Comparison of ENCODE assay signal across 8 cellular contexts in genomic region chr13:43057653-43058317, GRCh38. TPM values are rescaled to one million over a fixed set of nuclear protein-coding genes. Genes with fewer than 3 reads are reported as not detected.
DNase-seq lines count a peak whose midpoint lies in the region; ATAC-seq and TF ChIP-seq lines count a peak whose summit lies in the region.

No MANE protein-coding gene starts in this region.

- peak overlapping the region; percentile 48 for H3K4me2 ChIP-seq in DOHH2 (ENCODE audit: low read length)

- H4K20me1 ChIP-seq in DOHH2 (ENCODE audit: control insufficient read depth, insufficient read depth, low read depth, low read length) = 0 out of 2 replicates have a peak, but pooled peaks cover 7% of the 10 kb centered on the region

- peaks cover 6% of the 10 kb centered on the region for H3K9me3 Mint-ChIP-seq in activated CD4-positive, alpha-beta memory T cell treated with anti-CD3 and anti-CD28 coated beads, Interleukin-2, amount 10 ng/mL, durations not matched to agents 7 days and 5 days

- no peaks in the 10 kb centered on the region for H3K27me3 ChIP-seq in DOHH2 (ENCODE audit: control insufficient read depth, low read length)
- H3K27me3 ChIP-seq in iPS-20b (ENCODE audit: insufficient read depth, low read length) = peaks cover 25% of the 10 kb centered on the region; the same call in 1 of the 2 replicates
- no peaks in the 10 kb centered on the region for H3K27me3 ChIP-seq in esophagus muscularis mucosa

- peaks cover 51% of the 10 kb centered on the region for H3K4me1 ChIP-seq in DOHH2 (ENCODE audit: control insufficient read depth, low read length)
- peaks cover 37% of the 10 kb centered on the region; the same call in 1 of the 2 replicates for H3K4me1 ChIP-seq in iPS-20b (ENCODE audit: insufficient read depth, low read length)
- peaks cover 35 to 49% (median 40%) of the 10 kb centered on the region in 4 donors for H3K4me1 ChIP-seq in esophagus muscularis mucosa

- POLR2A ChIA-PET in activated CD4-positive, alpha-beta memory T cell treated with anti-CD3 and anti-CD28 coated beads, Interleukin-2, amount 10 ng/mL, durations not matched to agents 7 days and 5 days (lab: Charles Lee) = interaction anchor here (1.1 to 2.9 kb wide), 3 partner anchors 18 to 65 kb away, joined by 3 to 14 read pairs (median 4); partner anchors contain the start of genes DNAJC15 and EPSTI1

- intact Hi-C loops in esophagus muscularis mucosa (cut with DNase I) = no loop called here

- peak overlapping the region; percentile 75 for H3K27ac Mint-ChIP-seq in activated CD4-positive, alpha-beta memory T cell treated with anti-CD3 and anti-CD28 coated beads, Interleukin-2, amount 10 ng/mL, durations not matched to agents 7 days and 5 days

- WGBS in esophagus muscularis mucosa = 84% methylated on average over 3 of the region's 3 CpGs

- TF ChIP-seq POLR2A in esophagus muscularis mucosa (IDR thresholded peaks at IDR 0.05; ENCODE audit: low read depth) = no peak

- H3K27ac ChIP-seq in DOHH2 (ENCODE audit: low read depth, low read length) (no peak overlapping the region), iPS-20b (ENCODE audit: low read length) (no peak overlapping the region), esophagus muscularis mucosa (replicated peaks in 1 of 4) (no peak overlapping the region)

- TF ChIP-seq CTCF in DOHH2 (IDR thresholded peaks at IDR 0.05; ENCODE audit: low read depth, low read length, poor library complexity, severe bottlenecking) (no peak), esophagus muscularis mucosa (IDR thresholded peaks at IDR 0.05) (no peak)

- peaks cover 26% of the 10 kb centered on the region for H3K36me3 Mint-ChIP-seq in activated CD4-positive, alpha-beta memory T cell treated with anti-CD3 and anti-CD28 coated beads, Interleukin-2, amount 10 ng/mL, durations not matched to agents 7 days and 5 days (ENCODE audit: low read depth)

- no peak for DNase-seq in activated CD4-positive, alpha-beta memory T cell treated with anti-CD3 and anti-CD28 coated beads, Interleukin-2, amount 10 ng/mL, durations not matched to agents 7 days and 5 days
- DNase-seq in NOMO-1 (lab: John Stamatoyannopoulos, UW; ENCODE audit: unreplicated experiment in 2 of 2) (no peak), esophagus muscularis mucosa (ENCODE audit: extremely low spot score) (no peak), COLO829 (ENCODE audit: low spot score) (no peak)

- H3K4me3 ChIP-seq in DOHH2 (ENCODE audit: low read length) (peak overlapping the region; percentile 20; the same call in 1 of the 2 replicates), iPS-20b (ENCODE audit: low read length) (peak overlapping the region; percentile 32; the same call in 1 of the 2 replicates), esophagus muscularis mucosa (no peak overlapping the region)

- peak; percentile 55 for ATAC-seq in HG03354 (IDR thresholded peaks at IDR 0.05; ENCODE audit: poor library complexity, severe bottlenecking, unreplicated experiment)
- ATAC-seq in HG02588 (IDR thresholded peaks at IDR 0.05; ENCODE audit: unreplicated experiment) = no peak

- H3F3A ChIP-seq in DOHH2 (ENCODE audit: control insufficient read depth, insufficient read depth) = no peaks in the 10 kb centered on the region

- no peak for TF ChIP-seq EP300 in esophagus muscularis mucosa (IDR thresholded peaks at IDR 0.05)

- no peak overlapping the region for H3K9ac ChIP-seq in iPS-20b (ENCODE audit: low read depth, low read length)

- CTCF ChIA-PET in activated CD4-positive, alpha-beta memory T cell treated with anti-CD3 and anti-CD28 coated beads, Interleukin-2, amount 10 ng/mL, durations not matched to agents 7 days and 5 days (lab: Charles Lee) = interaction anchor here (0.5 to 1.4 kb wide), 2 partner anchors 65 to 112 kb away, joined by 3 to 4 read pairs; no protein-coding TSS in a partner anchor

- H3K9me3 ChIP-seq in DOHH2 (ENCODE audit: control insufficient read depth, insufficient read depth, low read length) (0 out of 2 replicates have a peak, but pooled peaks cover 3% of the 10 kb centered on the region), iPS-20b (ENCODE audit: insufficient read depth, low read depth, low read length) (no peaks in the 10 kb centered on the region), esophagus muscularis mucosa (no peaks in the 10 kb centered on the region)

- H3K9me2 ChIP-seq in DOHH2 (replicated peaks; ENCODE audit: control insufficient read depth, low read length) = no peaks in the 10 kb centered on the region

- peak overlapping the region; percentile 8 for H3K4me3 Mint-ChIP-seq in activated CD4-positive, alpha-beta memory T cell treated with anti-CD3 and anti-CD28 coated beads, Interleukin-2, amount 10 ng/mL, durations not matched to agents 7 days and 5 days

- peaks cover 44% of the 10 kb centered on the region for H3K4me1 Mint-ChIP-seq in activated CD4-positive, alpha-beta memory T cell treated with anti-CD3 and anti-CD28 coated beads, Interleukin-2, amount 10 ng/mL, durations not matched to agents 7 days and 5 days

- H3K27me3 Mint-ChIP-seq in activated CD4-positive, alpha-beta memory T cell treated with anti-CD3 and anti-CD28 coated beads, Interleukin-2, amount 10 ng/mL, durations not matched to agents 7 days and 5 days = no peaks in the 10 kb centered on the region

- H3K36me3 ChIP-seq in DOHH2 (ENCODE audit: control insufficient read depth, low read length) (peaks cover 7% of the 10 kb centered on the region; the same call in 1 of the 2 replicates), iPS-20b (ENCODE audit: insufficient read depth, low read depth, low read length) (no peaks in the 10 kb centered on the region), esophagus muscularis mucosa (no peaks in the 10 kb centered on the region)

- peaks cover 90% of the 10 kb centered on the region for H3K79me2 ChIP-seq in DOHH2 (ENCODE audit: control insufficient read depth, low read length)

RNA-seq across cellular contexts. Expression of gene DNAJC15, which starts 34.4 kb away (rescaled TPM):
- 10 to 100 TPM; 14.6 to 16.3 TPM for total RNA-seq in activated CD4-positive, alpha-beta memory T cell treated with anti-CD3 and anti-CD28 coated beads, Interleukin-2, amount 10 ng/mL, durations not matched to agents 7 days and 5 days
- total RNA-seq in esophagus muscularis mucosa = 10 to 100 TPM; 13.3 to 19.8 (median 13.6) TPM

Comparison
In these comparisons a context has a peak if more than half of its experiments do, and no peak if none do; other contexts are left out.
1. H3K4me3 ChIP-seq: peak in DOHH2 (single experiment) and iPS-20b (single experiment); none in esophagus muscularis mucosa (0 of 4).